ENCODE assay signal across 20 cellular contexts in the genomic region with DNA sequence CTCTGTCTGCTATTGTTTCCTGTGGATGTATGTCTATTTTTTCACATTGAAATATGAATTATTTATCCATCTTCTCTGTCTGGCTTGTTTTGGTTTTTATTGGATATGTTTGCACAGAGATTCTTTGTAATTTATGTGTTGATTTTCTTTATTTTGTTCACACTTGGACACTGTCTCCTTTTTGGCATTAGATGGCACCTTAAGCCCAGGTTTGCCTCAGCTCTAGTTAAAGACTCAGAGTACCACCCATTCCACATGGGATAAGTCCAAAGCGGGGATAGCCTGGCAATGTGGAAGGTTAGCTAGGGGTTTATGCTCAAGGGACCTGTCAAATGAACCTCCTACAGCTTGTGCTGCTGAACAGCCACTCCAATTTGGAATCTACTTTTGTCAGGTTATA. TPM values are rescaled to one million over a fixed set of nuclear protein-coding genes. Genes with fewer than 3 reads are reported as not detected.
DNase-seq lines count a peak whose midpoint lies in the region; FAIRE-seq and TF ChIP-seq lines count a peak whose summit lies in the region.
"Had no signal": no experiment of that assay in that cellular context is flagged by ENCODE, and none has a peak within 500 bp of the region (broad histone marks: within the 10 kb centered on the region; RNA-seq: fewer than 3 reads in every experiment).

No MANE protein-coding gene starts in this region.

- no peaks in the 10 kb centered on the region for H4K20me1 ChIP-seq in H9 (ENCODE audit: control insufficient read depth, insufficient read depth, insufficient read length)
- no peaks in the 10 kb centered on the region for H4K20me1 ChIP-seq in OCI-LY1 (ENCODE audit: insufficient read depth, low read length)
- H4K20me1 ChIP-seq: BLaER1 had no signal

- peaks cover 0 to 13% (median 8%) of the 10 kb centered on the region in 3 experiments; a peak in 4 of 7 replicates for H3K36me3 Mint-ChIP-seq in H9 (ENCODE audit: insufficient read depth in 1 of 3, low read depth in 3 of 3)
- H3K36me3 Mint-ChIP-seq: CD8-positive, alpha-beta memory T cell had no signal

- no peak overlapping the region for H3K23ac ChIP-seq in H9 (ENCODE audit: insufficient read length, low read depth, low read length)

- H4K8ac ChIP-seq in H9 (replicated peaks; ENCODE audit: insufficient read length, low read depth, low read length): no peak overlapping the region

- no peak for FAIRE-seq in D721Med (lab: Jason Lieb, UNC)
- FAIRE-seq: G401.6, GM12891, K562 had no signal

- H3K9me3 Mint-ChIP-seq in H9: peaks cover 15 to 18% of the 10 kb centered on the region in 2 experiments

- no peak overlapping the region for H2BK12ac ChIP-seq in H9 (ENCODE audit: insufficient read length, low read depth, low read length)

- H2AK5ac ChIP-seq in H9 (ENCODE audit: insufficient read length, low read length): no peak overlapping the region

- H3K9me2 ChIP-seq in OCI-LY1 (ENCODE audit: low read depth, low read length): 0 out of 2 replicates have a peak, but pooled peaks cover 2% of the 10 kb centered on the region

- H3K56ac ChIP-seq in H9 (ENCODE audit: insufficient read length, low read depth, low read length): no peak overlapping the region

- no peak overlapping the region for H3T11ph ChIP-seq in H9 (ENCODE audit: low read length)

- no peak overlapping the region for H3K4ac ChIP-seq in H9 (ENCODE audit: low read depth, low read length)

- H2BK20ac ChIP-seq in H9 (ENCODE audit: low read depth, low read length, poor library complexity, severe bottlenecking): no peak overlapping the region

- no peak for DNase-seq in D721Med (ENCODE audit: insufficient read length, low spot score)
- no peak for DNase-seq in H9
- DNase-seq in epithelial cell of proximal tubule (ENCODE audit: low read depth): no peak
- no peak for DNase-seq in thyroid gland
- no peak for DNase-seq in activated CD4-positive, alpha-beta T cell treated with anti-CD3 and anti-CD28 coated beads, Interleukin-2, amount 50 U/mL, for 4 hours
- no peak for DNase-seq in NCI-H774 (lab: John Stamatoyannopoulos, UW)
- DNase-seq: Caco-2; CD8-positive, alpha-beta memory T cell; DMS 273 treated with DMSO at 0.1 percent for 48 hours; DMS79 treated with DMSO at 0.1 percent for 48 hours; EL; GM23248; H7; HFFc6 had no signal

- TF ChIP-seq CTCF in D721Med (IDR thresholded peaks at IDR 0.05; ENCODE audit: insufficient read depth, missing control alignments) (peak; percentile 32), H9 (conservative IDR thresholded peaks at IDR 0.05) (peak; percentile 39; the same call in 2 of the 3 replicates), OCI-LY1 (IDR thresholded peaks at IDR 0.05; ENCODE audit: low read length) (0 out of 2 replicates have a peak, but pooled peaks have one; percentile 6), epithelial cell of proximal tubule (conservative IDR thresholded peaks at IDR 0.05; ENCODE audit: low read depth, low read length) (peak; percentile 3), thyroid gland (IDR thresholded peaks at IDR 0.05) (no peak)

- H3K27ac ChIP-seq in H9 (ENCODE audit: insufficient read length, low read depth, low read length) (no peak overlapping the region), OCI-LY1 (ENCODE audit: low read depth, low read length, poor library complexity, severe bottlenecking) (no peak overlapping the region), thyroid gland (no peak overlapping the region)
- H3K27ac ChIP-seq: BLaER1, GM23248, HL-60 had no signal

- no peak overlapping the region for H2AFZ ChIP-seq in H9 (ENCODE audit: low read length)
- no peak overlapping the region for H2AFZ ChIP-seq in OCI-LY1 (ENCODE audit: low read length)
- H2AFZ ChIP-seq: GM23248 had no signal

- no CpG with 5 or more reads among the region's 1 CpG for WGBS in H9 (ENCODE audit: extremely low coverage, insufficient read length, low lambda C conversion rate)
- 89 to 100% methylated on average over 1 of the region's 1 CpG for WGBS in thyroid gland, 2 donors

- H3K27me3 ChIP-seq in H9 (ENCODE audit: insufficient read depth, low read length) (no peaks in the 10 kb centered on the region), OCI-LY1 (ENCODE audit: insufficient read depth, low read length) (no peaks in the 10 kb centered on the region), thyroid gland (no peaks in the 10 kb centered on the region)
- H3K27me3 ChIP-seq: BLaER1 had no signal

- H3K18ac ChIP-seq in H9 (ENCODE audit: insufficient read length, low read depth, low read length): no peak overlapping the region

- H2BK120ac ChIP-seq in H9 (ENCODE audit: low read depth, low read length, poor library complexity, severe bottlenecking): no peak overlapping the region

- TF ChIP-seq POLR2A in thyroid gland (IDR thresholded peaks at IDR 0.05): no peak

- no peak overlapping the region for H3K14ac ChIP-seq in H9 (ENCODE audit: insufficient read depth, low read length)

- no peak overlapping the region for H3K27ac Mint-ChIP-seq in H9
- H3K27ac Mint-ChIP-seq: CD8-positive, alpha-beta memory T cell; HFFc6 had no signal

- no peak overlapping the region for H2BK15ac ChIP-seq in H9 (ENCODE audit: low read depth, low read length)

- H3K4me1 Mint-ChIP-seq in H9: peaks cover 2 to 4% of the 10 kb centered on the region in 2 experiments
- H3K4me1 Mint-ChIP-seq: CD8-positive, alpha-beta memory T cell had no signal

- H3K4me3 ChIP-seq in OCI-LY1 (ENCODE audit: low read depth, low read length, poor library complexity, severe bottlenecking) (no peak overlapping the region), epithelial cell of proximal tubule (ENCODE audit: low read depth, low read length) (no peak overlapping the region), thyroid gland (replicated peaks in 1 of 3) (no peak overlapping the region)
- H3K4me3 ChIP-seq: BLaER1, GM23248, K562 had no signal

- H3F3A ChIP-seq in OCI-LY1 (ENCODE audit: insufficient read depth, low read length): no peaks in the 10 kb centered on the region

- no peak overlapping the region for H3K9ac ChIP-seq in H9 (ENCODE audit: extremely low read depth, insufficient read length, low read length)
- H3K9ac ChIP-seq in OCI-LY1 (ENCODE audit: low read length): no peak overlapping the region
- H3K9ac ChIP-seq: BLaER1, GM23248 had no signal

- H3K9me3 ChIP-seq in H9 (ENCODE audit: control insufficient read depth, low read depth, low read length) (no peaks in the 10 kb centered on the region), OCI-LY1 (ENCODE audit: low read length) (no peaks in the 10 kb centered on the region), thyroid gland (no peaks in the 10 kb centered on the region)
- H3K9me3 ChIP-seq: BLaER1 had no signal

- H3K4me3 Mint-ChIP-seq in H9: no peak overlapping the region
- H3K4me3 Mint-ChIP-seq: CD8-positive, alpha-beta memory T cell; HFFc6 had no signal

- H4K91ac ChIP-seq in H9 (ENCODE audit: insufficient read length, low read depth, low read length): no peak overlapping the region

- H3K4me2 ChIP-seq in H9 (ENCODE audit: insufficient read depth, insufficient read length, low read length) (no peak overlapping the region), OCI-LY1 (ENCODE audit: low read length) (no peak overlapping the region)
- H3K4me2 ChIP-seq: BLaER1 had no signal

- H3K36me3 ChIP-seq in OCI-LY1 (ENCODE audit: insufficient read depth, low read length) (no peaks in the 10 kb centered on the region), thyroid gland (no peaks in the 10 kb centered on the region)
- H3K36me3 ChIP-seq: BLaER1 had no signal

- no peak overlapping the region for H4K5ac ChIP-seq in H9 (ENCODE audit: insufficient read length, low read depth, low read length)

- no peak overlapping the region for H2BK5ac ChIP-seq in H9 (ENCODE audit: insufficient read length, low read length)

- intact Hi-C loops in thyroid gland (cut with DNase I): no loop called here

- H3K79me1 ChIP-seq in H9 (ENCODE audit: insufficient read depth, low read depth, low read length, poor library complexity, severe bottlenecking): no peaks in the 10 kb centered on the region

- H3K27me3 Mint-ChIP-seq in H9 (ENCODE audit: low read depth): peaks cover 15% of the 10 kb centered on the region

- H3K4me1 ChIP-seq in H9 (ENCODE audit: insufficient read depth, low read length) (no peaks in the 10 kb centered on the region), OCI-LY1 (ENCODE audit: insufficient read depth, low read length, severe bottlenecking) (no peaks in the 10 kb centered on the region), thyroid gland (no peaks in the 10 kb centered on the region)
- H3K4me1 ChIP-seq: BLaER1 had no signal

- H3K79me2 ChIP-seq in H9 (ENCODE audit: insufficient read depth, low read length) (no peaks in the 10 kb centered on the region), OCI-LY1 (ENCODE audit: insufficient read depth, low read length) (no peaks in the 10 kb centered on the region)

- H3K23me2 ChIP-seq in H9 (ENCODE audit: insufficient read length, low read depth, low read length, poor library complexity, severe bottlenecking): no peaks in the 10 kb centered on the region

RNA-seq across cellular contexts. Expression of a gene that starts 14.1 kb away (rescaled TPM):
- total RNA-seq in H9 (2021) (37.8 and 41.5 TPM in 2 replicates), epithelial cell of proximal tubule (not detected in 2 replicates), thyroid gland (not detected)
- total RNA-seq: Caco-2; CD8-positive, alpha-beta memory T cell; GM23248; HFFc6; K562 had no signal

Comparison
In these comparisons a context has a peak if more than half of its experiments do, and no peak if none do; other contexts are left out.
1. CTCF ChIP-seq: peak in D721Med (single experiment), H9 (single experiment), OCI-LY1 (single experiment) and epithelial cell of proximal tubule (single experiment); none in thyroid gland (0 of 6).
2. RNA of a gene that starts 14.1 kb away (total RNA-seq): 37.8 to 41.5 TPM in H9; not detected in epithelial cell of proximal tubule and not detected in thyroid gland; every median in the first group is over 10 times any median in the second.